Comparison of ENCODE assay signal across 8 cellular contexts in genomic region chr12:6535697-6535946, GRCh38. TPM values are rescaled to one million over a fixed set of nuclear protein-coding genes. Genes with fewer than 3 reads are reported as not detected.
DNase-seq lines count a peak whose midpoint lies in the region; ATAC-seq, FAIRE-seq and TF ChIP-seq lines count a peak whose summit lies in the region.

No MANE protein-coding gene starts in this region.

- no peaks in the 10 kb centered on the region for H3K27me3 Mint-ChIP-seq in activated CD4-positive, alpha-beta T cell treated with anti-CD3 and anti-CD28 coated beads, Interleukin-2, amount 10 ng/mL, durations not matched to agents 7 days and 5 days
- H3K27me3 Mint-ChIP-seq in astrocyte (ENCODE audit: low read depth, unreplicated experiment) = no peaks in the 10 kb centered on the region

- peaks cover 63% of the 10 kb centered on the region for H3K36me3 Mint-ChIP-seq in activated CD4-positive, alpha-beta T cell treated with anti-CD3 and anti-CD28 coated beads, Interleukin-2, amount 10 ng/mL, durations not matched to agents 7 days and 5 days (ENCODE audit: low read depth)
- peaks cover 25% of the 10 kb centered on the region for H3K36me3 Mint-ChIP-seq in astrocyte (ENCODE audit: low read depth, unreplicated experiment)

- H3K27ac Mint-ChIP-seq in activated CD4-positive, alpha-beta T cell treated with anti-CD3 and anti-CD28 coated beads, Interleukin-2, amount 10 ng/mL, durations not matched to agents 7 days and 5 days = peak overlapping the region; percentile 98
- H3K27ac Mint-ChIP-seq in astrocyte (ENCODE audit: unreplicated experiment) = peak overlapping the region; percentile 85

- DNase-seq in activated CD4-positive, alpha-beta T cell treated with anti-CD3 and anti-CD28 coated beads, Interleukin-2, amount 10 ng/mL, durations not matched to agents 7 days and 5 days = no peak
- no peak for DNase-seq in activated CD4-positive, alpha-beta T cell treated with anti-CD3 and anti-CD28 coated beads, Interleukin-2, amount 50 U/mL, for 48 hours
- DNase-seq in astrocyte (ENCODE audit: low read depth) (no peak), right lobe of liver (no peak), NCI-H1417 treated with DMSO at 0.1 percent for 48 hours (lab: John Stamatoyannopoulos, UW) (no peak), NCI-H1048 (lab: John Stamatoyannopoulos, UW) (no peak)

- no peak for FAIRE-seq in astrocyte (lab: Jason Lieb, UNC)

- peaks cover 58% of the 10 kb centered on the region for H4K20me1 ChIP-seq in astrocyte (ENCODE audit: insufficient read depth, low read length)

- H3K9ac ChIP-seq in astrocyte (ENCODE audit: low read length) = peak overlapping the region; percentile 98

- WGBS in right lobe of liver (ENCODE audit: insufficient coverage, low coverage, low lambda C conversion rate, missing lambda C conversion rate) = 0% methylated on average over 4 of the region's 6 CpGs
- WGBS in thymus = under 1% methylated on average over 6 of the region's 6 CpGs

- H3K4me2 ChIP-seq in astrocyte (ENCODE audit: low read length) = peak overlapping the region; percentile 99

- H3K27ac ChIP-seq in astrocyte (ENCODE audit: low read depth, low read length) (peak overlapping the region; percentile 94), right lobe of liver (peak overlapping the region; percentile 93 to 97 (median 95)), thymus (ENCODE audit: low read depth) (peak overlapping the region; percentile 98)

- no peak for TF ChIP-seq CTCF in astrocyte (IDR thresholded peaks at IDR 0.05; ENCODE audit: insufficient read depth, low read depth, low read length)
- TF ChIP-seq CTCF in right lobe of liver (IDR thresholded peaks at IDR 0.05) = no peak

- peak overlapping the region; percentile 95 for H3K4me3 ChIP-seq in astrocyte (ENCODE audit: insufficient read depth, low read depth, low read length)
- peak overlapping the region; percentile 82 to 99 (median 88) for H3K4me3 ChIP-seq in right lobe of liver
- peak overlapping the region; percentile 93 for H3K4me3 ChIP-seq in thymus (ENCODE audit: low read length)

- peaks cover 67% of the 10 kb centered on the region for H3K4me1 Mint-ChIP-seq in activated CD4-positive, alpha-beta T cell treated with anti-CD3 and anti-CD28 coated beads, Interleukin-2, amount 10 ng/mL, durations not matched to agents 7 days and 5 days
- H3K4me1 Mint-ChIP-seq in astrocyte (ENCODE audit: low read depth, unreplicated experiment) = peaks cover 34% of the 10 kb centered on the region

- H3K36me3 ChIP-seq in astrocyte (ENCODE audit: insufficient read depth, low read length) (peaks cover 36% of the 10 kb centered on the region), right lobe of liver (peaks cover 7 to 40% (median 22%) of the 10 kb centered on the region in 4 donors), thymus (ENCODE audit: control insufficient read depth, insufficient read depth) (peaks cover 40% of the 10 kb centered on the region)

- TF ChIP-seq POLR2A in right lobe of liver (IDR thresholded peaks at IDR 0.05) = no peak

- no peaks in the 10 kb centered on the region for H3K9me3 Mint-ChIP-seq in activated CD4-positive, alpha-beta T cell treated with anti-CD3 and anti-CD28 coated beads, Interleukin-2, amount 10 ng/mL, durations not matched to agents 7 days and 5 days
- H3K9me3 Mint-ChIP-seq in astrocyte (ENCODE audit: unreplicated experiment) = no peaks in the 10 kb centered on the region

- POLR2A ChIA-PET in activated CD4-positive, alpha-beta T cell treated with anti-CD3 and anti-CD28 coated beads, Interleukin-2, amount 10 ng/mL, durations not matched to agents 7 days and 5 days (lab: Charles Lee) = no interaction called here

- no peaks in the 10 kb centered on the region for H3K9me3 ChIP-seq in astrocyte (ENCODE audit: insufficient read depth, low read depth, low read length)
- H3K9me3 ChIP-seq in right lobe of liver = no peaks in the 10 kb centered on the region
- H3K9me3 ChIP-seq in thymus (ENCODE audit: control insufficient read depth) = no peaks in the 10 kb centered on the region

- peak overlapping the region; percentile 90 for H3K4me3 Mint-ChIP-seq in activated CD4-positive, alpha-beta T cell treated with anti-CD3 and anti-CD28 coated beads, Interleukin-2, amount 10 ng/mL, durations not matched to agents 7 days and 5 days
- peak overlapping the region; percentile 89 for H3K4me3 Mint-ChIP-seq in astrocyte (ENCODE audit: unreplicated experiment)

- intact Hi-C loops in right lobe of liver (cut with DNase I) = loop anchor here in 1 of 2 donors (10.0 kb wide), 1 partner anchor 201 kb away; no protein-coding TSS in a partner anchor

- no peak overlapping the region for H2AFZ ChIP-seq in astrocyte (ENCODE audit: low read depth, low read length)

- H3K4me1 ChIP-seq in astrocyte (ENCODE audit: insufficient read depth, low read length) (peaks cover 49% of the 10 kb centered on the region), right lobe of liver (peaks cover 5 to 39% (median 20%) of the 10 kb centered on the region in 4 donors), thymus (ENCODE audit: control insufficient read depth, insufficient read depth, low read length) (peaks cover 30% of the 10 kb centered on the region)

- CTCF ChIA-PET in activated CD4-positive, alpha-beta T cell treated with anti-CD3 and anti-CD28 coated beads, Interleukin-2, amount 10 ng/mL, durations not matched to agents 7 days and 5 days (lab: Charles Lee) = interaction anchor here (0.5 to 2.1 kb wide), 11 partner anchors 14 to 317 kb away, joined by 3 to 11 read pairs (median 4); partner anchors contain the start of gene NOP2

- ATAC-seq in right lobe of liver (no peak), GM18858 (IDR thresholded peaks at IDR 0.05; ENCODE audit: unreplicated experiment) (no peak)

- no peaks in the 10 kb centered on the region for H3K27me3 ChIP-seq in astrocyte (ENCODE audit: insufficient read depth, low read length)
- H3K27me3 ChIP-seq in right lobe of liver = no peaks in the 10 kb centered on the region
- H3K27me3 ChIP-seq in thymus (ENCODE audit: control insufficient read depth, insufficient read depth) = no peaks in the 10 kb centered on the region

- H3K79me2 ChIP-seq in astrocyte (ENCODE audit: insufficient read depth, low read length) = peaks cover 35% of the 10 kb centered on the region

RNA-seq across cellular contexts. Expression of gene GAPDH, which starts 1.3 kb away (rescaled TPM):
- 1,000 to 10,000 TPM; 4,459 to 4,958 TPM for total RNA-seq in activated CD4-positive, alpha-beta T cell treated with anti-CD3 and anti-CD28 coated beads, Interleukin-2, amount 10 ng/mL, durations not matched to agents 7 days and 5 days
- total RNA-seq in astrocyte = 5,151 and 5,167 TPM in 2 replicates
- total RNA-seq in right lobe of liver = 1,000 to 10,000 TPM in 4 of 6 experiments, 100 to 1,000 TPM in 2; 788 to 3,247 (median 1,580) TPM
- polyA plus RNA-seq in thymus = 1,220 TPM

RNA-seq across cellular contexts. Expression of gene IFFO1, which starts 20.2 kb away (rescaled TPM):
- total RNA-seq in activated CD4-positive, alpha-beta T cell treated with anti-CD3 and anti-CD28 coated beads, Interleukin-2, amount 10 ng/mL, durations not matched to agents 7 days and 5 days = 10 to 100 TPM; 28.3 to 30.4 TPM
- 18.8 and 20.8 TPM in 2 replicates for total RNA-seq in astrocyte
- total RNA-seq in right lobe of liver = 1 to 10 TPM; 5.5 to 9.3 (median 7.4) TPM
- 52.0 TPM for polyA plus RNA-seq in thymus

RNA-seq across cellular contexts. Expression of gene NOP2, which starts 32.5 kb away (rescaled TPM):
- total RNA-seq in activated CD4-positive, alpha-beta T cell treated with anti-CD3 and anti-CD28 coated beads, Interleukin-2, amount 10 ng/mL, durations not matched to agents 7 days and 5 days = 10 to 100 TPM; 74.1 to 76.4 TPM
- 53.1 and 66.8 TPM in 2 replicates for total RNA-seq in astrocyte
- total RNA-seq in right lobe of liver = 10 to 100 TPM; 12.6 to 20.1 (median 18.5) TPM
- 45.5 TPM for polyA plus RNA-seq in thymus

RNA-seq across cellular contexts. Expression of gene NCAPD2, which starts 41.7 kb away (rescaled TPM):
- total RNA-seq in activated CD4-positive, alpha-beta T cell treated with anti-CD3 and anti-CD28 coated beads, Interleukin-2, amount 10 ng/mL, durations not matched to agents 7 days and 5 days = 100 to 1,000 TPM; 191 to 202 TPM
- total RNA-seq in astrocyte (18.6 and 21.1 TPM in 2 replicates), right lobe of liver (10 to 100 TPM in 2 of 6 experiments, 1 to 10 TPM in 4; 6.2 to 40.9 (median 8.4) TPM)
- polyA plus RNA-seq in thymus = 18.8 TPM

RNA-seq across cellular contexts. Expression of gene MRPL51, which starts 42.6 kb away (rescaled TPM):
- 100 to 1,000 TPM; 212 to 241 TPM for total RNA-seq in activated CD4-positive, alpha-beta T cell treated with anti-CD3 and anti-CD28 coated beads, Interleukin-2, amount 10 ng/mL, durations not matched to agents 7 days and 5 days
- total RNA-seq in astrocyte = 192 and 202 TPM in 2 replicates
- 100 to 1,000 TPM in 1 of 6 experiments, 10 to 100 TPM in 5; 38.2 to 104 (median 80.2) TPM for total RNA-seq in right lobe of liver
- polyA plus RNA-seq in thymus = 136 TPM
